Comparison of ENCODE assay signal across 20 cellular contexts in the genomic region with DNA sequence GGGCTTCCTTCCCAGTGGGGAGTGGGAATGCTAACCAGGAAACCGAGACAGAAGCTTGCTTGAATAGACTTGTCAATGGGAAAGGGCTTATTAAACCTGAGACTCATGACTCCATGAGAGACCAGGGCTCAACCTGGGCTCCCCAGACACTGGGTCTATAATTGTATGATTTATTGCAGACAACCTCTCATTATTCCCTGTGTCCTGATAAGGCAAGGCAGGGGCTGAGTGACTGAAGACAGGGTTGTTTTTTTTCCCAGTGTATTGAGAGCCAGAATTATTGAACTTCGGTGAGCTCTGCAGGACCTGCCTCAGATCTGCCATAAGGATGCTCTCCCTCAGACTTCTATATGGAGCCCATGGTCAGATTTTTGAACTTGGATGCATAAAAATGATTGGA.
DNase-seq lines count a peak whose midpoint lies in the region; ATAC-seq and TF ChIP-seq lines count a peak whose summit lies in the region.
"Had no signal": no experiment of that assay in that cellular context is flagged by ENCODE, and none has a peak within 500 bp of the region (broad histone marks: within the 10 kb centered on the region; RNA-seq: fewer than 3 reads in every experiment).

No MANE protein-coding gene starts in this region.

- TF ChIP-seq CTCF in neural progenitor cell (IDR thresholded peaks at IDR 0.05): no peak
- TF ChIP-seq CTCF in A673 (conservative IDR thresholded peaks at IDR 0.05; ENCODE audit: low read depth, low read length): no peak

- peaks cover 3% of the 10 kb centered on the region for H3K4me1 Mint-ChIP-seq in neural progenitor cell
- H3K4me1 Mint-ChIP-seq: CD14-positive monocyte; CD8-positive, alpha-beta memory T cell; GM23338 had no signal

- peaks cover 8% of the 10 kb centered on the region for H3K27me3 Mint-ChIP-seq in neural progenitor cell (ENCODE audit: insufficient read depth, low read depth)

- no peak overlapping the region for H3K4me3 Mint-ChIP-seq in neural progenitor cell
- H3K4me3 Mint-ChIP-seq: CD4-positive, alpha-beta T cell; CD8-positive, alpha-beta memory T cell; GM23338; H9; HFFc6 had no signal

- H3K27ac Mint-ChIP-seq in neural progenitor cell: no peak overlapping the region
- H3K27ac Mint-ChIP-seq: CD14-positive monocyte; CD4-positive, alpha-beta T cell; CD8-positive, alpha-beta memory T cell; GM23338; H9; HFFc6 had no signal

- no peaks in the 10 kb centered on the region for H3K79me2 ChIP-seq in neural progenitor cell (ENCODE audit: low read depth)

- intact Hi-C loops in A673 (cut with micrococcal nuclease; ENCODE audit: unreplicated experiment): no loop called here

- H3K9ac ChIP-seq in neural progenitor cell: no peak overlapping the region
- H3K9ac ChIP-seq: BLaER1 treated with 17β-estradiol and CSF1 and Interleukin-3, amounts not matched to agents 10 nM and 100 nM had no signal

- H3K4me2 ChIP-seq in neural progenitor cell: no peak overlapping the region
- H3K4me2 ChIP-seq: BLaER1 treated with 17β-estradiol and CSF1 and Interleukin-3, amounts not matched to agents 10 nM and 100 nM; GM23338 had no signal

- H3K4me3 ChIP-seq in neural progenitor cell (no peak overlapping the region), A673 (ENCODE audit: low read depth, low read length, poor library complexity, severe bottlenecking) (no peak overlapping the region)
- H3K4me3 ChIP-seq: BLaER1 treated with 17β-estradiol and CSF1 and Interleukin-3, amounts not matched to agents 10 nM and 100 nM; GM12878; GM23338 had no signal

- peaks cover 4% of the 10 kb centered on the region for H3K4me1 ChIP-seq in neural progenitor cell
- H3K4me1 ChIP-seq in A673 (ENCODE audit: insufficient read depth, low read length, poor library complexity, severe bottlenecking): peaks cover 4% of the 10 kb centered on the region
- H3K4me1 ChIP-seq: BE2C; BLaER1 treated with 17β-estradiol and CSF1 and Interleukin-3, amounts not matched to agents 10 nM and 100 nM had no signal

- POLR2A ChIA-PET in A673 (lab: Charles Lee; ENCODE audit: low non-redundant PET): no interaction called here

- no peaks in the 10 kb centered on the region for H3K9me3 Mint-ChIP-seq in neural progenitor cell
- H3K9me3 Mint-ChIP-seq: CD14-positive monocyte; CD4-positive, alpha-beta T cell; CD8-positive, alpha-beta memory T cell; GM23338; H9; HFFc6 had no signal

- no peaks in the 10 kb centered on the region for H3K9me3 ChIP-seq in neural progenitor cell (ENCODE audit: low read depth)
- H3K9me3 ChIP-seq in A673 (ENCODE audit: low read depth, low read length, poor library complexity, severe bottlenecking): no peaks in the 10 kb centered on the region
- H3K9me3 ChIP-seq: BE2C; BLaER1 treated with 17β-estradiol and CSF1 and Interleukin-3, amounts not matched to agents 10 nM and 100 nM had no signal

- no TSS peak for BruUV-seq in A673 (replicated peaks; lab: Mats Ljungman, UMichigan)

- no peak for ATAC-seq in HG03520 (IDR thresholded peaks at IDR 0.05; ENCODE audit: unreplicated experiment)
- ATAC-seq: GM12878, GM23338, HCT116 had no signal

- H3K27ac ChIP-seq in neural progenitor cell: no peak overlapping the region
- no peak overlapping the region for H3K27ac ChIP-seq in A673 (ENCODE audit: low read depth, low read length, poor library complexity, severe bottlenecking)
- H3K27ac ChIP-seq: BLaER1 treated with 17β-estradiol and CSF1 and Interleukin-3, amounts not matched to agents 10 nM and 100 nM had no signal

- DNase-seq in NCI-H1417 treated with DMSO at 0.1 percent for 48 hours (lab: John Stamatoyannopoulos, UW) (peak; percentile 8), NCI-H69 (lab: John Stamatoyannopoulos, UW) (peak; percentile 12), neural progenitor cell (ENCODE audit: low spot score) (no peak), A673 (ENCODE audit: low spot score) (no peak), Ammon's horn (ENCODE audit: low spot score) (no peak)
- DNase-seq: BE2C; CD4-positive, alpha-beta T cell; CD8-positive, alpha-beta memory T cell; DMS 273 treated with DMSO at 0.1 percent for 48 hours; DMS79; EL; GDM1; H9; HFFc6 had no signal

- CTCF ChIA-PET in A673 (lab: Charles Lee): no interaction called here

- H4K20me1 ChIP-seq in neural progenitor cell (ENCODE audit: low read depth): no peaks in the 10 kb centered on the region
- H4K20me1 ChIP-seq: BLaER1 treated with 17β-estradiol and CSF1 and Interleukin-3, amounts not matched to agents 10 nM and 100 nM had no signal

- H3K36me3 Mint-ChIP-seq in neural progenitor cell: no peaks in the 10 kb centered on the region
- H3K36me3 Mint-ChIP-seq: CD14-positive monocyte had no signal

- H3K27me3 ChIP-seq in neural progenitor cell (no peaks in the 10 kb centered on the region), A673 (replicated peaks; ENCODE audit: insufficient read depth, low read depth, low read length, poor library complexity) (peaks cover 28% of the 10 kb centered on the region)
- H3K27me3 ChIP-seq: BLaER1 treated with 17β-estradiol and CSF1 and Interleukin-3, amounts not matched to agents 10 nM and 100 nM had no signal

- no peaks in the 10 kb centered on the region for H3K36me3 ChIP-seq in neural progenitor cell
- no peaks in the 10 kb centered on the region for H3K36me3 ChIP-seq in A673 (ENCODE audit: insufficient read depth, low read length, poor library complexity, severe bottlenecking)
- H3K36me3 ChIP-seq: BE2C; BLaER1 treated with 17β-estradiol and CSF1 and Interleukin-3, amounts not matched to agents 10 nM and 100 nM had no signal

- H3F3A ChIP-seq in neural progenitor cell (ENCODE audit: low read depth): no peaks in the 10 kb centered on the region

- H2AFZ ChIP-seq in neural progenitor cell (replicated peaks): peak overlapping the region; percentile 64
- H2AFZ ChIP-seq: GM23338 had no signal

Comparison
In these comparisons a context has a peak if more than half of its experiments do, and no peak if none do; other contexts are left out.
1. DNase-seq: peak in NCI-H1417 treated with DMSO at 0.1 percent for 48 hours (single experiment) and NCI-H69 (single experiment); none in neural progenitor cell (single experiment), A673 (single experiment) and Ammon's horn (single experiment).